ENCODE assay signal across 7 cellular contexts in the genomic region with DNA sequence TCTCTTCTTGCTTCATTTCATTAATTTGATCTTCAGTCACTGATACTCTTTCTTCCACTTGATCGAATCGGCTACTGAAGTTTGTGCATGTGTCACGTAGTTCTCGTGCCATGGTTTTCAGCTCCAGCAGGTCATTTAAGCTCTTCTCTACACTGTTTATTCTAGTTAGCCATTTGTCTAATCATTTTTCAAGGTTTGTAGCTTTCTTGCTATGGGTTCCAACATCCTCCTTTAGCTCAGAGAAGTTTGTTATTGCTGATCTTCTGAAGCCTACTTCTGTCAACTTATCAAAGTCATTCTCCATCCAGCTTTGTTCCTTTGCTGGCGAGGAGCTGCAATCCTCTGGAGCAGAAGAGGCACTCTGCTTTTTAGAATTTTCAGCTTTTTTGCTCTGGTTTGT.
A peak's percentile ranks its signal among the peaks of the same experiment; 100 is the strongest.
DNase-seq lines count a peak whose midpoint lies in the region; FAIRE-seq and TF ChIP-seq lines count a peak whose summit lies in the region.
"Not testable (repeated sequence)": the region's sequence is repeated elsewhere in the genome, so short reads cannot be mapped to it uniquely, and the experiment has no call there.

No MANE protein-coding gene starts in this region.

- H3K27ac ChIP-seq in neuronal stem cell (replicated peaks; ENCODE audit: low read length): not testable (repeated sequence)

- H3K18ac ChIP-seq in neuronal stem cell (ENCODE audit: low read length): not testable (repeated sequence)

- H3K36me3 ChIP-seq in neuronal stem cell (replicated peaks in 1 of 2; ENCODE audit: control insufficient read depth in 2 of 2, insufficient read depth in 2 of 2, low read length in 2 of 2): not testable (repeated sequence)

- H3K4me3 Mint-ChIP-seq in nephron: not testable (repeated sequence)

- not testable (repeated sequence) for H3K9ac ChIP-seq in neuronal stem cell (ENCODE audit: low read depth, low read length, poor library complexity)

- not testable (repeated sequence) for H3K79me1 ChIP-seq in neuronal stem cell (ENCODE audit: low read depth, low read length)

- not testable (repeated sequence) for H2BK12ac ChIP-seq in neuronal stem cell (ENCODE audit: low read length)

- H2BK5ac ChIP-seq in neuronal stem cell (ENCODE audit: low read length): not testable (repeated sequence)

- peaks cover 49% of the 10 kb centered on the region for H3K9me3 Mint-ChIP-seq in nephron

- H3K4me1 ChIP-seq in neuronal stem cell (ENCODE audit: control insufficient read depth in 2 of 2, insufficient read depth in 1 of 2, low read depth in 1 of 2, low read length in 2 of 2): not testable (repeated sequence)

- not testable (repeated sequence) for H3K4ac ChIP-seq in neuronal stem cell (ENCODE audit: low read length)

- not testable (repeated sequence) for H2AK5ac ChIP-seq in neuronal stem cell (ENCODE audit: low read depth, low read length)

- not testable (repeated sequence) for H3K4me1 Mint-ChIP-seq in nephron

- not testable (repeated sequence) for H3K27me3 ChIP-seq in neuronal stem cell (ENCODE audit: control insufficient read depth in 3 of 3, insufficient read depth in 3 of 3, low read depth in 1 of 3, low read length in 3 of 3)

- H3K4me2 ChIP-seq in neuronal stem cell (ENCODE audit: insufficient read depth, low read length, poor library complexity, severe bottlenecking): not testable (repeated sequence)

- not testable (repeated sequence) for H3K36me3 Mint-ChIP-seq in nephron (ENCODE audit: low read depth)

- H4K8ac ChIP-seq in neuronal stem cell (ENCODE audit: low read depth, low read length): not testable (repeated sequence)

- TF ChIP-seq CTCF in nephron (IDR thresholded peaks at IDR 0.05; ENCODE audit: unreplicated experiment in 3 of 3): not testable (repeated sequence)

- H3K23ac ChIP-seq in neuronal stem cell (ENCODE audit: low read depth, low read length, poor library complexity): not testable (repeated sequence)

- not testable (repeated sequence) for H2BK120ac ChIP-seq in neuronal stem cell (ENCODE audit: low read depth, low read length)

- not testable (repeated sequence) for H3K14ac ChIP-seq in neuronal stem cell (ENCODE audit: low read length)

- H3K27me3 Mint-ChIP-seq in nephron (ENCODE audit: low read depth): not testable (repeated sequence)

- H4K91ac ChIP-seq in neuronal stem cell (ENCODE audit: low read depth, low read length, poor library complexity): not testable (repeated sequence)

- peak; percentile 94 for FAIRE-seq in RCC 7860 (lab: Jason Lieb, UNC)

- DNase-seq in Caki2 (ENCODE audit: low read depth) (peak; percentile 71), glomerular visceral epithelial cell (ENCODE audit: extremely low spot score) (peak; percentile 56), kidney glomerular epithelial cell (lab: John Stamatoyannopoulos, UW) (peak; percentile 21), kidney tubule cell (ENCODE audit: low spot score) (peak; percentile 49)
- not testable (repeated sequence) for DNase-seq in RCC 7860 (ENCODE audit: low spot score); neuronal stem cell (ENCODE audit: low spot score)

- not testable (repeated sequence) for H2BK15ac ChIP-seq in neuronal stem cell (ENCODE audit: low read length)

- not testable (repeated sequence) for H3K4me3 ChIP-seq in neuronal stem cell (ENCODE audit: low read length in 2 of 2)

- no CpG with 5 or more reads among the region's 5 CpGs for WGBS in neuronal stem cell (ENCODE audit: extremely low coverage in 2 of 2, insufficient read length in 2 of 2, insufficient replicate concordance in 1 of 2), 2 donors

- peak overlapping the region; percentile 71 for H2AFZ ChIP-seq in neuronal stem cell (ENCODE audit: low read length)

- peaks cover 7 to 10% of the 10 kb centered on the region in 2 donors for H3K9me3 ChIP-seq in neuronal stem cell (replicated peaks in 1 of 2; ENCODE audit: control insufficient read depth in 2 of 2, insufficient read depth in 1 of 2, low read depth in 1 of 2, low read length in 2 of 2)

- in situ Hi-C loops in Caki2 (cut with HindIII; ENCODE audit: low pct_unique_long_range_greater_than_20kb, low sequenced_read_pairs): not testable (repeated sequence)

- H3K27ac Mint-ChIP-seq in nephron: peak overlapping the region in 2 of 3 experiments; percentile 19 to 86
